Comparison of ENCODE assay signal across 1 cellular context in genomic region chr2:183371545-183371944, GRCh38.
TF ChIP-seq lines count a peak whose summit lies in the region.

No MANE protein-coding gene starts in this region.

TF ChIP-seq in GM12878, 131 proteins besides CTCF, POLR2A, EP300 and RAD21 (continued from another document):
- TF ChIP-seq, protein P1, sequence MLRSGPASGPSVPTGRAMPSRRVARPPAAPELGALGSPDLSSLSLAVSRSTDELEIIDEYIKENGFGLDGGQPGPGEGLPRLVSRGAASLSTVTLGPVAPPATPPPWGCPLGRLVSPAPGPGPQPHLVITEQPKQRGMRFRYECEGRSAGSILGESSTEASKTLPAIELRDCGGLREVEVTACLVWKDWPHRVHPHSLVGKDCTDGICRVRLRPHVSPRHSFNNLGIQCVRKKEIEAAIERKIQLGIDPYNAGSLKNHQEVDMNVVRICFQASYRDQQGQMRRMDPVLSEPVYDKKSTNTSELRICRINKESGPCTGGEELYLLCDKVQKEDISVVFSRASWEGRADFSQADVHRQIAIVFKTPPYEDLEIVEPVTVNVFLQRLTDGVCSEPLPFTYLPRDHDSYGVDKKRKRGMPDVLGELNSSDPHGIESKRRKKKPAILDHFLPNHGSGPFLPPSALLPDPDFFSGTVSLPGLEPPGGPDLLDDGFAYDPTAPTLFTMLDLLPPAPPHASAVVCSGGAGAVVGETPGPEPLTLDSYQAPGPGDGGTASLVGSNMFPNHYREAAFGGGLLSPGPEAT (IDR thresholded peaks at IDR 0.05; ENCODE audit: low read depth): no peak
- TF ChIP-seq IRF3 (IDR thresholded peaks at IDR 0.05): no peak
